Comparison of ENCODE assay signal across 24 cellular contexts in the genomic region with DNA sequence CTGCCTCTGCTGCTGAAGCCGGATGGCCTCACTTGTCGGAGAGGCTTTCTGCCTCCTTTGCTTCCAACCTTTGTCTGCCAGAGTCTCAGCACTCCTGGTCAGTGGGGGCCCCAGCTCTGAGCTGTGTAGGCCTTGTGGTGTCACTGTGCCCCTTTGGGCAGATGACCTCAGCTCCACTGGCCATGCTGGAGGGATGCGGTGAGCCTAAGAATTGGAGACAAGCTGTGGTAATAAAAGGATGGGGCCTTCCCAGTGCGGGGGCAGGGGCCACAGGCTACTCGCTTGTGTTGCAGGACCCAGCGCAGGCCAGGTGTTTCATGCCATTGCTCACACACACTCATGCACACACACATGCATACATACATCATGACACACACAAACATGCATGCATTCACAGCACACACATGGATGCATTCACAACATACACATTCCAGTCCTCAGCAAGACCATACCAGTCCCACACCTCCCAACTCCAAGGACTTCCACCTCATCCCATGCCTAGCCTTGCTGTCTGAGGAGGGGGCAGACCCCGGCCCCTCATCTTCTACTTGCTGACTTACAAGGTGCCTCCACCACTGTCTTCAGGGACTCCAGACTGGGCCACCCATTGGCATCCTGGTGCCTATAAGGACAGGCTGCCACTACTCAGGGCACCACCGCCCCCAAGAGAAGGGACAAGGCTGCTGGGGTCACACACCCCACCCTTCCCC.
DNase-seq lines count a peak whose midpoint lies in the region; ATAC-seq and TF ChIP-seq lines count a peak whose summit lies in the region.
"Had no signal": no experiment of that assay in that cellular context is flagged by ENCODE, and none has a peak within 500 bp of the region (broad histone marks: within the 10 kb centered on the region; RNA-seq: fewer than 3 reads in every experiment).

No MANE protein-coding gene starts in this region.

- H3K27ac ChIP-seq in mesenchymal stem cell (ENCODE audit: low read length, poor library complexity, severe bottlenecking), result no peak overlapping the region
- H3K27ac ChIP-seq in A673 (ENCODE audit: low read depth, low read length, poor library complexity, severe bottlenecking), result no peak overlapping the region

- TF ChIP-seq CTCF in A673 (conservative IDR thresholded peaks at IDR 0.05; ENCODE audit: low read depth, low read length) (no peak), GM20000 (IDR thresholded peaks at IDR 0.05; ENCODE audit: extremely low read depth, missing control alignments) (no peak)

- peak overlapping the region; percentile 10 for H4K8ac ChIP-seq in mesenchymal stem cell (ENCODE audit: low read length)

- H3K4me3 ChIP-seq in mesenchymal stem cell (ENCODE audit: insufficient read depth in 1 of 2, low read depth in 1 of 2, low read length in 2 of 2) (no peak overlapping the region), A673 (ENCODE audit: low read depth, low read length, poor library complexity, severe bottlenecking) (no peak overlapping the region)
- H3K4me3 ChIP-seq: MG63 had no signal

- H3K4me1 ChIP-seq in mesenchymal stem cell (ENCODE audit: control insufficient read depth, insufficient read depth, low read depth, low read length) (peaks cover 25% of the 10 kb centered on the region), A673 (ENCODE audit: insufficient read depth, low read length, poor library complexity, severe bottlenecking) (no peaks in the 10 kb centered on the region)

- H3K9ac ChIP-seq in mesenchymal stem cell (ENCODE audit: low read length), result no peak overlapping the region

- H3K9me3 ChIP-seq in mesenchymal stem cell (ENCODE audit: control insufficient read depth, low read length) (no peaks in the 10 kb centered on the region), A673 (ENCODE audit: low read depth, low read length, poor library complexity, severe bottlenecking) (no peaks in the 10 kb centered on the region)
- H3K9me3 ChIP-seq: MG63 had no signal

- peak overlapping the region; percentile 69 to 82 for H2BK12ac ChIP-seq in mesenchymal stem cell (ENCODE audit: low read length in 2 of 2)

- no peak overlapping the region for H3K23ac ChIP-seq in mesenchymal stem cell (ENCODE audit: low read length in 2 of 2)

- no peak overlapping the region for H2BK15ac ChIP-seq in mesenchymal stem cell (ENCODE audit: low read depth, poor library complexity, severe bottlenecking)

- no peaks in the 10 kb centered on the region for H3K79me1 ChIP-seq in mesenchymal stem cell (replicated peaks; ENCODE audit: low read length, poor library complexity, severe bottlenecking)

- POLR2A ChIA-PET in A673 (lab: Charles Lee; ENCODE audit: low non-redundant PET), result no interaction called here

- peak overlapping the region in 1 of 2 experiments; percentile 57 for H3K4ac ChIP-seq in mesenchymal stem cell (ENCODE audit: low read depth in 1 of 2, low read length in 2 of 2)

- no peak overlapping the region for H2AFZ ChIP-seq in mesenchymal stem cell (ENCODE audit: low read depth, low read length)

- peak overlapping the region; percentile 44 to 57 for H3K18ac ChIP-seq in mesenchymal stem cell (ENCODE audit: low read depth in 1 of 2, low read length in 2 of 2)

- 96% methylated on average over 8 of the region's 8 CpGs for WGBS in mesenchymal stem cell

- H4K91ac ChIP-seq in mesenchymal stem cell (ENCODE audit: low read length), result peak overlapping the region; percentile 70

- H3K9me3 Mint-ChIP-seq in stimulated activated naive CD8-positive, alpha-beta T cell treated with anti-CD3 and anti-CD28 coated beads, Interleukin-15, Interleukin-2, amounts not matched to agents 100 ng/mL and 50 ng/mL, for 24 hours, result no peaks in the 10 kb centered on the region
- H3K9me3 Mint-ChIP-seq: activated naive CD4-positive, alpha-beta T cell treated with anti-CD3 and anti-CD28 coated beads for 36 hours had no signal

- H3K27ac Mint-ChIP-seq in stimulated activated naive CD8-positive, alpha-beta T cell treated with anti-CD3 and anti-CD28 coated beads, Interleukin-15, Interleukin-2, amounts not matched to agents 100 ng/mL and 50 ng/mL, for 24 hours, result peak overlapping the region; percentile 96
- H3K27ac Mint-ChIP-seq: activated naive CD4-positive, alpha-beta T cell treated with anti-CD3 and anti-CD28 coated beads for 36 hours had no signal

- H2BK5ac ChIP-seq in mesenchymal stem cell (ENCODE audit: low read depth, low read length, poor library complexity, severe bottlenecking), result no peak overlapping the region

- no peak overlapping the region for H3K4me3 Mint-ChIP-seq in stimulated activated naive CD8-positive, alpha-beta T cell treated with anti-CD3 and anti-CD28 coated beads, Interleukin-15, Interleukin-2, amounts not matched to agents 100 ng/mL and 50 ng/mL, for 24 hours
- H3K4me3 Mint-ChIP-seq: activated naive CD4-positive, alpha-beta T cell treated with anti-CD3 and anti-CD28 coated beads for 36 hours had no signal

- CTCF ChIA-PET in A673 (lab: Charles Lee), result no interaction called here

- H2BK120ac ChIP-seq in mesenchymal stem cell (ENCODE audit: low read depth, low read length), result no peak overlapping the region

- ATAC-seq in stimulated activated naive CD8-positive, alpha-beta T cell treated with anti-CD3 and anti-CD28 coated beads, Interleukin-15, Interleukin-2, amounts not matched to agents 100 U/mL and 50 U/mL, for 24 hours, result no peak
- ATAC-seq: activated CD4-positive, CD25-positive, alpha-beta regulatory T cell treated with anti-CD3 and anti-CD28 coated beads, Interleukin-2, amount 50 U/mL, for 24 hours; left cardiac atrium had no signal

- H3K27me3 ChIP-seq in mesenchymal stem cell (ENCODE audit: control insufficient read depth in 1 of 2, insufficient read depth in 1 of 2, low read length in 2 of 2) (no peaks in the 10 kb centered on the region), A673 (replicated peaks; ENCODE audit: insufficient read depth, low read depth, low read length, poor library complexity) (peaks cover 4% of the 10 kb centered on the region)
- H3K27me3 ChIP-seq: MG63 had no signal

- H3K27me3 Mint-ChIP-seq in stimulated activated naive CD8-positive, alpha-beta T cell treated with anti-CD3 and anti-CD28 coated beads, Interleukin-15, Interleukin-2, amounts not matched to agents 100 ng/mL and 50 ng/mL, for 24 hours, result peaks cover 4% of the 10 kb centered on the region

- intact Hi-C loops in A673 (cut with micrococcal nuclease; ENCODE audit: unreplicated experiment), result loop anchor here (10.0 kb wide), 1 partner anchor 646 kb away; no protein-coding TSS in a partner anchor

- peaks cover 69% of the 10 kb centered on the region for H3K4me1 Mint-ChIP-seq in stimulated activated naive CD8-positive, alpha-beta T cell treated with anti-CD3 and anti-CD28 coated beads, Interleukin-15, Interleukin-2, amounts not matched to agents 100 ng/mL and 50 ng/mL, for 24 hours (ENCODE audit: low read depth)

- H2AK5ac ChIP-seq in mesenchymal stem cell (ENCODE audit: low read length, severe bottlenecking), result no peak overlapping the region

- H3K14ac ChIP-seq in mesenchymal stem cell (ENCODE audit: low read length in 2 of 2), result peak overlapping the region in 1 of 2 experiments; percentile 62

- H3K36me3 Mint-ChIP-seq in stimulated activated naive CD8-positive, alpha-beta T cell treated with anti-CD3 and anti-CD28 coated beads, Interleukin-15, Interleukin-2, amounts not matched to agents 100 ng/mL and 50 ng/mL, for 24 hours (ENCODE audit: low read depth), result no peaks in the 10 kb centered on the region

- BruUV-seq in A673 (replicated peaks; lab: Mats Ljungman, UMichigan), result no TSS peak

- no peak for DNase-seq in stimulated activated naive CD8-positive, alpha-beta T cell treated with anti-CD3 and anti-CD28 coated beads, Interleukin-15, Interleukin-2, amounts not matched to agents 100 U/mL and 50 U/mL, for 24 hours
- peak; percentile 53 for DNase-seq in activated CD8-positive, alpha-beta memory T cell treated with anti-CD3 and anti-CD28 coated beads, Interleukin-2, amount 50 U/mL, for 48 hours
- DNase-seq in mesenchymal stem cell (no peak), A673 (ENCODE audit: low spot score) (no peak), DMS79 (lab: John Stamatoyannopoulos, UW) (no peak), GM20000 (ENCODE audit: low spot score) (no peak)
- DNase-seq in effector CD8-positive, alpha-beta T cell (lab: John Stamatoyannopoulos, UW), result no peak
- DNase-seq: ACHN; activated naive CD4-positive, alpha-beta T cell treated with anti-CD3 and anti-CD28 coated beads for 36 hours; activated T-cell treated with anti-CD3 and anti-CD28 coated beads, Interleukin-2, amount 50 U/mL, for 48 hours; aorta; dermis blood vessel endothelial cell; glutamatergic neuron; left cardiac atrium; MG63; NCI-H1436 treated with DMSO at 0.1 percent for 48 hours; NCI-H510A treated with DMSO at 0.1 percent for 48 hours; NK-92 treated with Interleukin-12 subunit alpha and Interleukin-12 subunit beta, amount 100 ng/mL, for 24 hours; occipital lobe; small intestine; stimulated activated CD4-positive, alpha-beta T cell treated with anti-CD3 and anti-CD28 coated beads, Interleukin-1b, Interleukin-23, amount 100 ng/mL, for 48 hours; substantia nigra had no signal

- no peak overlapping the region for H3K4me2 ChIP-seq in mesenchymal stem cell (ENCODE audit: low read length, poor library complexity, severe bottlenecking)

- no peaks in the 10 kb centered on the region for H3K36me3 ChIP-seq in mesenchymal stem cell (ENCODE audit: control insufficient read depth in 1 of 2, insufficient read depth in 2 of 2, low read depth in 1 of 2, low read length in 2 of 2)
- H3K36me3 ChIP-seq in A673 (ENCODE audit: insufficient read depth, low read length, poor library complexity, severe bottlenecking), result no peaks in the 10 kb centered on the region
- H3K36me3 ChIP-seq: MG63 had no signal
